ENCODE assay signal across 9 cellular contexts in the genomic region with DNA sequence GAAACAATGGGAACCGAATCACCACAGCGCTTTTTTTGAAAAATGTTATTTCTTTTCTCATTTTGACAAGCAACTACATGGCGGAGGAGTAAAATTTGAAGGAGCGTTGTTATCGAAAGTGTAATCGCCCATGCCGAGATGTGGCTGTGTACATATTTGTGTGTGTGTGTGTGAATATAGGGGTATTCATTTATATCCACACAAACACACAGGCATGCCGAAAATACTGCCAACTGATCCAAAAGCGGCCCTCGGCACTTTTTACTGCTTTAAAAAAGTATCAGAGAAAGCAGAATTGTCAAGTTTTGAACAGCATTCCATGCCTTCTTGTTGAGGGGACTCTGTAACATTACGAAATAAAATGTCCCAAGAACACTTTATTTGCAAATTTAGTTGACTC. TPM values are rescaled to one million over a fixed set of nuclear protein-coding genes. Genes with fewer than 3 reads are reported as not detected.
DNase-seq lines count a peak whose midpoint lies in the region; ATAC-seq and TF ChIP-seq lines count a peak whose summit lies in the region.
"Had no signal": no experiment of that assay in that cellular context is flagged by ENCODE, and none has a peak within 500 bp of the region (broad histone marks: within the 10 kb centered on the region; RNA-seq: fewer than 3 reads in every experiment).

No MANE protein-coding gene starts in this region.

- WGBS in heart right ventricle, 2 donors: 0% methylated on average over 11 of the region's 11 CpGs
- WGBS in mesendoderm (ENCODE audit: extremely low coverage, insufficient coverage, low lambda C conversion rate): no CpG with 5 or more reads among the region's 11 CpGs

- H3K4me1 Mint-ChIP-seq in MCF 10A (ENCODE audit: insufficient read depth, unreplicated experiment): peaks cover 28% of the 10 kb centered on the region

- peak overlapping the region; percentile 39 for H3K18ac ChIP-seq in mesendoderm (ENCODE audit: low read length)

- H3K4me1 ChIP-seq in heart right ventricle (peaks cover 0 to 23% (median 11%) of the 10 kb centered on the region in 9 donors), mesendoderm (ENCODE audit: control insufficient read depth, low read depth, low read length) (peaks cover 3% of the 10 kb centered on the region), uterus (no peaks in the 10 kb centered on the region)

- BruUV-seq in MCF 10A (replicated peaks; lab: Mats Ljungman, UMichigan): no TSS peak

- no peak overlapping the region for H2AK5ac ChIP-seq in mesendoderm (ENCODE audit: low read length)

- TF ChIP-seq CTCF in heart right ventricle (IDR thresholded peaks at IDR 0.05) (no peak), MCF 10A (IDR thresholded peaks at IDR 0.05; ENCODE audit: unreplicated experiment) (no peak), uterus (IDR thresholded peaks at IDR 0.05) (no peak)

- H3K27me3 ChIP-seq in heart right ventricle (peaks cover 0 to 15% (median 0%) of the 10 kb centered on the region in 7 donors), mesendoderm (ENCODE audit: insufficient read depth, low read length, poor library complexity) (no peaks in the 10 kb centered on the region), uterus (no peaks in the 10 kb centered on the region)

- intact Hi-C loops in heart right ventricle (cut with DNase I) (loop anchor here in 8 of 10 donors (5.0 to 10.0 kb wide), 8 partner anchors 42 to 227 kb away; no protein-coding TSS in a partner anchor), Right ventricle myocardium inferior (cut with DNase I) (loop anchor here (5.0 kb wide), 2 partner anchors 52 to 147 kb away; no protein-coding TSS in a partner anchor), MCF 10A (cut with micrococcal nuclease) (loop anchor here (5.0 kb wide), 1 partner anchor 147 kb away; no protein-coding TSS in a partner anchor), uterus (cut with DNase I; ENCODE audit: low total_unique reads) (loop anchor here (10.0 kb wide), 1 partner anchor 55 kb away; no protein-coding TSS in a partner anchor)

- peak overlapping the region; percentile 83 for H3K9ac ChIP-seq in mesendoderm (ENCODE audit: low read length)

- H3K27ac ChIP-seq in heart right ventricle (peak overlapping the region; percentile 28 to 91 (median 84)), mesendoderm (ENCODE audit: low read depth, low read length) (peak overlapping the region; percentile 79), uterus (peak overlapping the region; percentile 92 to 97)

- H3K36me3 ChIP-seq in heart right ventricle (no peaks in the 10 kb centered on the region), mesendoderm (ENCODE audit: control insufficient read depth, insufficient read depth, low read length) (no peaks in the 10 kb centered on the region), uterus (no peaks in the 10 kb centered on the region)

- peaks cover 3% of the 10 kb centered on the region for H3K79me1 ChIP-seq in mesendoderm (ENCODE audit: low read length)

- no peaks in the 10 kb centered on the region for H3K36me3 Mint-ChIP-seq in MCF 10A (ENCODE audit: insufficient read depth, unreplicated experiment)

- POLR2A ChIA-PET in MCF 10A (lab: Yijun Ruan, JAX): interaction anchor here (0.6 to 5.5 kb wide), 10 partner anchors 9 to 320 kb away, joined by 3 to 65 read pairs (median 6); no protein-coding TSS in a partner anchor

- H2BK120ac ChIP-seq in mesendoderm (ENCODE audit: low read depth, low read length): peak overlapping the region; percentile 61

- H3K9me3 ChIP-seq in heart right ventricle (no peaks in the 10 kb centered on the region), uterus (no peaks in the 10 kb centered on the region)

- ATAC-seq in heart right ventricle: no peak
- no peak for ATAC-seq in Right ventricle myocardium inferior
- ATAC-seq: GM12878 had no signal

- no peak overlapping the region for H3K23ac ChIP-seq in mesendoderm (ENCODE audit: low read length)

- H3K4me2 ChIP-seq in mesendoderm (ENCODE audit: low read length): peak overlapping the region; percentile 80

- peak overlapping the region; percentile 45 for H2BK15ac ChIP-seq in mesendoderm (replicated peaks; ENCODE audit: low read depth)

- peak overlapping the region; percentile 89 for H3K4me3 Mint-ChIP-seq in MCF 10A (ENCODE audit: unreplicated experiment)

- CTCF ChIA-PET in MCF 10A (lab: Yijun Ruan, JAX): interaction anchor here (0.6 to 1.7 kb wide), 5 partner anchors 43 to 1165 kb away, joined by 3 to 8 read pairs (median 3); no protein-coding TSS in a partner anchor

- no peak for TF ChIP-seq POLR2A in uterus (IDR thresholded peaks at IDR 0.05)

- H3K27ac Mint-ChIP-seq in MCF 10A (ENCODE audit: low read depth, unreplicated experiment): peak overlapping the region; percentile 99

- no peak overlapping the region for H3K4ac ChIP-seq in mesendoderm (ENCODE audit: low read depth, low read length)

- no peak for DNase-seq in heart right ventricle
- no peak for DNase-seq in Right ventricle myocardium inferior (ENCODE audit: missing footprints)
- peak; percentile 60 for DNase-seq in MCF 10A (ENCODE audit: unreplicated experiment)
- no peak for DNase-seq in mesendoderm
- no peak for DNase-seq in uterus
- no peak for DNase-seq in NCI-H2227 (lab: John Stamatoyannopoulos, UW; ENCODE audit: unreplicated experiment)
- DNase-seq in foreskin melanocyte: no peak
- no peak for DNase-seq in mucosa of gallbladder (ENCODE audit: low spot score)

- no peak overlapping the region for H4K5ac ChIP-seq in mesendoderm (ENCODE audit: low read length)

- H3K56ac ChIP-seq in mesendoderm (ENCODE audit: low read length): peak overlapping the region; percentile 91

- H3K9me3 Mint-ChIP-seq in MCF 10A (ENCODE audit: unreplicated experiment): no peaks in the 10 kb centered on the region

- H3K79me2 ChIP-seq in mesendoderm (ENCODE audit: control insufficient read depth, insufficient read depth, low read length): peaks cover 15% of the 10 kb centered on the region

- no peaks in the 10 kb centered on the region for H3K27me3 Mint-ChIP-seq in MCF 10A (ENCODE audit: insufficient read depth, unreplicated experiment)

- peak overlapping the region; percentile 65 for H4K8ac ChIP-seq in mesendoderm (ENCODE audit: low read depth, low read length)

- H2BK5ac ChIP-seq in mesendoderm (ENCODE audit: low read length): no peak overlapping the region

- H3K4me3 ChIP-seq in heart right ventricle (peak overlapping the region; percentile 55 to 79 (median 73)), mesendoderm (ENCODE audit: low read length) (peak overlapping the region; percentile 84), uterus (peak overlapping the region; percentile 82 to 88)
- H3K4me3 ChIP-seq: GM12878 had no signal

RNA-seq across cellular contexts. Expression of a gene that starts 1.1 kb away (rescaled TPM):
- total RNA-seq in heart right ventricle (10 to 100 TPM; 53.3 to 91.8 (median 64.4) TPM), Right ventricle myocardium inferior (78.8 TPM), MCF 10A (2022) (2.3 and 5.8 TPM in 2 replicates), uterus (100 to 1,000 TPM; 122 to 831 (median 207) TPM), mucosa of gallbladder (175 TPM)
- 10 to 100 TPM; 13.3 to 17.6 TPM for polyA plus RNA-seq in heart right ventricle
- 43.0 TPM for polyA plus RNA-seq in mesendoderm (2013, experiment 1 of 2)
- 42.7 TPM for polyA plus RNA-seq in mesendoderm (2013, experiment 2 of 2)
